In the genomic region with DNA sequence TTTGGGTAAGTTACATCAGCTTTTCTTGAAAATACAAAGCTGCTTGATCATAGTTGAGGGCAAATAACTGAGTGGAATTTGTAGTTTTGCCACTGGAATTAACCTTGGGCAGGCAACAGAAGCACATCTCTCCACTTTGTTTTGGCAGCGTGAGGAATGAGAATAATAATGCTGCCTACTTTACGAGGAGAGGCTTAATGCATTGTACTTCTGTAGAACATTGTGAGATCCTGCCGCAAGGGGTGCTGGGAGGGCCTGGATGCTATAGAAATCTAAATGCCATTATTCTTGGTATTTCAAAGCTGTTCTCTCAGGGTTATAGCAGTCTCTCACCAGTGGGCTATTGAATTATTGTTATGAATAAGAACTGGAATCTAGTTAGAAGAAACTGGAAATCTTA, we compare ENCODE assay signal across 8 cellular contexts.
DNase-seq lines count a peak whose midpoint lies in the region; TF ChIP-seq lines count a peak whose summit lies in the region.
"Not testable (repeated sequence)": the region's sequence is repeated elsewhere in the genome, so short reads cannot be mapped to it uniquely, and the experiment has no call there.

No MANE protein-coding gene starts in this region.

- not testable (repeated sequence) for H4K20me1 ChIP-seq in GM23248 (ENCODE audit: insufficient read depth); H9 (ENCODE audit: control insufficient read depth, insufficient read depth, insufficient read length); osteoblast (ENCODE audit: insufficient read depth, low read length)

- H3K23me2 ChIP-seq in H9 (ENCODE audit: insufficient read length, low read depth, low read length, poor library complexity, severe bottlenecking): not testable (repeated sequence)

- H3K9me3 Mint-ChIP-seq in H9, endodermal cell: not testable (repeated sequence)

- H3K79me2 ChIP-seq in GM23248 (ENCODE audit: insufficient read depth); H9 (ENCODE audit: insufficient read depth, low read length); osteoblast (ENCODE audit: insufficient read depth, low read length): not testable (repeated sequence)

- not testable (repeated sequence) for H3K9me2 ChIP-seq in GM23248 (ENCODE audit: insufficient read depth)

- H2AK5ac ChIP-seq in H9 (ENCODE audit: insufficient read length, low read length): not testable (repeated sequence)

- H3K36me3 ChIP-seq in GM23248 (ENCODE audit: low read depth); HUES48 (ENCODE audit: control insufficient read depth, insufficient read depth, low read length); adipocyte (ENCODE audit: control insufficient read depth, insufficient read depth, low read length, severe bottlenecking); endodermal cell (ENCODE audit: control insufficient read depth, insufficient read depth, low read length); osteoblast (ENCODE audit: insufficient read depth, low read length): not testable (repeated sequence)

- H3K27me3 ChIP-seq in GM23248 (replicated peaks; ENCODE audit: insufficient read depth); H9 (ENCODE audit: insufficient read depth, low read length); HUES48 (ENCODE audit: control insufficient read depth, insufficient read depth, low read length); adipocyte (replicated peaks; ENCODE audit: control insufficient read depth, insufficient read depth, low read length); endodermal cell (ENCODE audit: control insufficient read depth, insufficient read depth, low read length, poor library complexity, severe bottlenecking); osteoblast (ENCODE audit: insufficient read depth, low read length): not testable (repeated sequence)

- not testable (repeated sequence) for H3K4me3 ChIP-seq in AG09309 (ENCODE audit: control insufficient read depth, low read depth, low read length); GM23248; HUES48 (ENCODE audit: low read depth, low read length); adipocyte (ENCODE audit: low read length); endodermal cell (ENCODE audit: low read length); osteoblast (ENCODE audit: insufficient read depth, low read length)

- H3F3A ChIP-seq in GM23248 (ENCODE audit: insufficient read depth): peaks cover 35% of the 10 kb centered on the region

- peak; percentile 31 for DNase-seq in AG09309 (ENCODE audit: low read depth)
- not testable (repeated sequence) for DNase-seq in GM23248; H9; endodermal cell; osteoblast (ENCODE audit: insufficient read length, low spot score, missing footprints)
- peak; percentile 0 for DNase-seq in adipocyte (ENCODE audit: low read depth)
- DNase-seq in astrocyte of the hippocampus (ENCODE audit: low read depth, low spot score): peak; percentile 14

- not testable (repeated sequence) for H3K14ac ChIP-seq in H9 (ENCODE audit: insufficient read depth, low read length)

- not testable (repeated sequence) for H4K91ac ChIP-seq in H9 (ENCODE audit: insufficient read length, low read depth, low read length)

- not testable (repeated sequence) for H3K23ac ChIP-seq in H9 (ENCODE audit: insufficient read length, low read depth, low read length)

- not testable (repeated sequence) for H3K9me3 ChIP-seq in GM23248 (ENCODE audit: low read depth); H9 (ENCODE audit: control insufficient read depth, low read depth, low read length); HUES48 (ENCODE audit: control insufficient read depth, insufficient read depth, low read length); adipocyte (ENCODE audit: control insufficient read depth, low read length); endodermal cell (ENCODE audit: control insufficient read depth, low read length); osteoblast (ENCODE audit: low read depth, low read length)

- H3K36me3 Mint-ChIP-seq in H9 (ENCODE audit: insufficient read depth in 1 of 3, low read depth in 3 of 3); endodermal cell (ENCODE audit: low read depth): not testable (repeated sequence)

- TF ChIP-seq CTCF in AG09309 (IDR thresholded peaks at IDR 0.05; ENCODE audit: control insufficient read depth, insufficient read depth, low read depth, low read length, missing control alignments); H9 (conservative IDR thresholded peaks at IDR 0.05); endodermal cell (conservative IDR thresholded peaks at IDR 0.05); osteoblast (IDR thresholded peaks at IDR 0.05; ENCODE audit: extremely low read depth, low read depth, low read length): not testable (repeated sequence)

- not testable (repeated sequence) for H4K5ac ChIP-seq in H9 (ENCODE audit: insufficient read length, low read depth, low read length)

- H3K56ac ChIP-seq in H9 (ENCODE audit: insufficient read length, low read depth, low read length): not testable (repeated sequence)

- H3K4me1 ChIP-seq in GM23248 (ENCODE audit: insufficient read depth) (peaks cover 39% of the 10 kb centered on the region), HUES48 (ENCODE audit: control insufficient read depth, insufficient read depth, low read length) (peaks cover 15% of the 10 kb centered on the region; the same call in 1 of the 2 replicates), adipocyte (ENCODE audit: control insufficient read depth, insufficient read depth, low read length) (peaks cover 21% of the 10 kb centered on the region), osteoblast (ENCODE audit: insufficient read depth, low read length) (peaks cover 24% of the 10 kb centered on the region)
- H3K4me1 ChIP-seq in H9 (ENCODE audit: insufficient read depth, low read length); endodermal cell (ENCODE audit: control insufficient read depth, insufficient read depth, low read length): not testable (repeated sequence)

- not testable (repeated sequence) for H3K79me1 ChIP-seq in H9 (ENCODE audit: insufficient read depth, low read depth, low read length, poor library complexity, severe bottlenecking)

- not testable (repeated sequence) for H2BK15ac ChIP-seq in H9 (ENCODE audit: low read depth, low read length)

- not testable (repeated sequence) for H3K27me3 Mint-ChIP-seq in H9 (ENCODE audit: low read depth); endodermal cell (ENCODE audit: insufficient read depth)

- H2BK12ac ChIP-seq in H9 (ENCODE audit: insufficient read length, low read depth, low read length): not testable (repeated sequence)

- H3K4me1 Mint-ChIP-seq in H9 (peaks cover 28 to 30% of the 10 kb centered on the region in 2 experiments), endodermal cell (peaks cover 13% of the 10 kb centered on the region)

- not testable (repeated sequence) for H3K4ac ChIP-seq in H9 (ENCODE audit: low read depth, low read length)

- not testable (repeated sequence) for H3K4me3 Mint-ChIP-seq in H9, endodermal cell

- 74 to 77% methylated on average over 3 of the region's 3 CpGs for WGBS in GM23248 (ENCODE audit: low coverage in 1 of 2, low lambda C conversion rate in 2 of 2, missing lambda C conversion rate in 2 of 2), 2 experiments
- no CpG with 5 or more reads among the region's 3 CpGs for WGBS in H9 (ENCODE audit: extremely low coverage, insufficient read length, low lambda C conversion rate)
- WGBS in endodermal cell (ENCODE audit: insufficient coverage in 1 of 2, insufficient read length in 1 of 2), 2 experiments: 80 to 92% methylated on average over 1 to 3 of the region's 3 CpGs

- H3K9ac ChIP-seq in GM23248 (0 out of 2 replicates have a peak overlapping the region, but pooled peaks have one; percentile 19), adipocyte (ENCODE audit: low read length) (peak overlapping the region; percentile 56)
- H3K9ac ChIP-seq in H9 (ENCODE audit: extremely low read depth, insufficient read length, low read length); HUES48 (ENCODE audit: low read depth, low read length); endodermal cell (ENCODE audit: extremely low read depth, low read length, poor library complexity, severe bottlenecking): not testable (repeated sequence)

- H3K18ac ChIP-seq in H9 (ENCODE audit: insufficient read length, low read depth, low read length): not testable (repeated sequence)

- H3K27ac Mint-ChIP-seq in H9 (peak overlapping the region in 2 of 3 experiments; percentile 66 to 86; a peak in 5 of 7 replicates), endodermal cell (peak overlapping the region; percentile 3)

- H3T11ph ChIP-seq in H9 (ENCODE audit: low read length): not testable (repeated sequence)

- H4K8ac ChIP-seq in H9 (replicated peaks; ENCODE audit: insufficient read length, low read depth, low read length): not testable (repeated sequence)

- not testable (repeated sequence) for H2BK120ac ChIP-seq in H9 (ENCODE audit: low read depth, low read length, poor library complexity, severe bottlenecking)

- H2BK20ac ChIP-seq in H9 (ENCODE audit: low read depth, low read length, poor library complexity, severe bottlenecking): not testable (repeated sequence)

- H3K27ac ChIP-seq in GM23248 (peak overlapping the region; percentile 66), HUES48 (ENCODE audit: low read depth, low read length) (peak overlapping the region; percentile 63), osteoblast (ENCODE audit: low read depth, low read length) (peak overlapping the region; percentile 73)
- not testable (repeated sequence) for H3K27ac ChIP-seq in H9 (ENCODE audit: insufficient read length, low read depth, low read length); endodermal cell (ENCODE audit: low read depth, low read length)

- not testable (repeated sequence) for H2BK5ac ChIP-seq in H9 (ENCODE audit: insufficient read length, low read length)

- H3K4me2 ChIP-seq in GM23248 (ENCODE audit: unreplicated experiment): peak overlapping the region; percentile 32
- H3K4me2 ChIP-seq in H9 (ENCODE audit: insufficient read depth, insufficient read length, low read length); osteoblast (ENCODE audit: insufficient read depth, low read length): not testable (repeated sequence)

- in situ Hi-C loops in GM23248 (cut with MboI): not testable (repeated sequence)

- H2AFZ ChIP-seq in GM23248: peak overlapping the region; percentile 32
- H2AFZ ChIP-seq in H9 (ENCODE audit: low read length); osteoblast (ENCODE audit: low read length): not testable (repeated sequence)
